Comparison of ENCODE assay signal across 1 cellular context in the genomic region with DNA sequence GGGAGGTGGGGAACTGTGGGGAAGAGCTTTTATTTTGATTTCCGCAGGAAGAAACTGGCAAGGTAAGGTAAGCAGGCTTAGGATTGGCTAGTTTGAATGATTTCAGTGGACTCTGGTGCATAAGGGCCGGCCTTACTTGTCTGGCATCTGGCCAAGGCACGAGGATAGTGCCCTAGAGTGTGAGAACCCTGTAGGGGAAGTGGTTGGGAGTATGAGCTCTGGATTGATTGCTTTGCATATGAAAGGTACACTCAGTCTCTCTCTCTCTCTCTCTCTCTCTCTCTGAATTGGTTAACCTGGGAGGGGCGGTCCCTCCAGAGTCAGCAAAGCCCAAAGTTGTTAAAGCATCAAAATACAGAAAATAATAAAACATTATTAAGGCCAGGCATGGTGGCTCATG.
A peak's percentile ranks its signal among the peaks of the same experiment; 100 is the strongest.
TF ChIP-seq lines count a peak whose summit lies in the region.

No MANE protein-coding gene starts in this region.

TF ChIP-seq in H1, 55 proteins besides CTCF, POLR2A, EP300 and RAD21 (continued from another document):
- TF ChIP-seq, protein P1, sequence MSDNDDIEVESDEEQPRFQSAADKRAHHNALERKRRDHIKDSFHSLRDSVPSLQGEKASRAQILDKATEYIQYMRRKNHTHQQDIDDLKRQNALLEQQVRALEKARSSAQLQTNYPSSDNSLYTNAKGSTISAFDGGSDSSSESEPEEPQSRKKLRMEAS (IDR thresholded peaks at IDR 0.05): peak; percentile 59
- TF ChIP-seq FOSL1 (IDR thresholded peaks at IDR 0.05; ENCODE audit: insufficient read depth, low read depth, low read length): no peak
- no peak for TF ChIP-seq ASH2L (IDR thresholded peaks at IDR 0.05; ENCODE audit: low read length)
- peak; percentile 52; the same call in 1 of the 2 replicates for TF ChIP-seq POU5F1 (IDR thresholded peaks at IDR 0.05; ENCODE audit: low read depth, low read length)
- TF ChIP-seq POLR2AphosphoS5 (IDR thresholded peaks at IDR 0.05; ENCODE audit: low read depth, low read length): no peak
- TF ChIP-seq, protein P2, sequence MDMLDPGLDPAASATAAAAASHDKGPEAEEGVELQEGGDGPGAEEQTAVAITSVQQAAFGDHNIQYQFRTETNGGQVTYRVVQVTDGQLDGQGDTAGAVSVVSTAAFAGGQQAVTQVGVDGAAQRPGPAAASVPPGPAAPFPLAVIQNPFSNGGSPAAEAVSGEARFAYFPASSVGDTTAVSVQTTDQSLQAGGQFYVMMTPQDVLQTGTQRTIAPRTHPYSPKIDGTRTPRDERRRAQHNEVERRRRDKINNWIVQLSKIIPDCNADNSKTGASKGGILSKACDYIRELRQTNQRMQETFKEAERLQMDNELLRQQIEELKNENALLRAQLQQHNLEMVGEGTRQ (IDR thresholded peaks at IDR 0.05; ENCODE audit: low read length): no peak
- TF ChIP-seq, protein P3, sequence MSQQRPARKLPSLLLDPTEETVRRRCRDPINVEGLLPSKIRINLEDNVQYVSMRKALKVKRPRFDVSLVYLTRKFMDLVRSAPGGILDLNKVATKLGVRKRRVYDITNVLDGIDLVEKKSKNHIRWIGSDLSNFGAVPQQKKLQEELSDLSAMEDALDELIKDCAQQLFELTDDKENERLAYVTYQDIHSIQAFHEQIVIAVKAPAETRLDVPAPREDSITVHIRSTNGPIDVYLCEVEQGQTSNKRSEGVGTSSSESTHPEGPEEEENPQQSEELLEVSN (IDR thresholded peaks at IDR 0.05): 0 out of 2 replicates have a peak, but pooled peaks have one; percentile 14
- no peak for TF ChIP-seq CBX8 (IDR thresholded peaks at IDR 0.05; ENCODE audit: borderline replicate concordance, low read depth, low read length)
